ENCODE assay signal across 21 cellular contexts in the genomic region with DNA sequence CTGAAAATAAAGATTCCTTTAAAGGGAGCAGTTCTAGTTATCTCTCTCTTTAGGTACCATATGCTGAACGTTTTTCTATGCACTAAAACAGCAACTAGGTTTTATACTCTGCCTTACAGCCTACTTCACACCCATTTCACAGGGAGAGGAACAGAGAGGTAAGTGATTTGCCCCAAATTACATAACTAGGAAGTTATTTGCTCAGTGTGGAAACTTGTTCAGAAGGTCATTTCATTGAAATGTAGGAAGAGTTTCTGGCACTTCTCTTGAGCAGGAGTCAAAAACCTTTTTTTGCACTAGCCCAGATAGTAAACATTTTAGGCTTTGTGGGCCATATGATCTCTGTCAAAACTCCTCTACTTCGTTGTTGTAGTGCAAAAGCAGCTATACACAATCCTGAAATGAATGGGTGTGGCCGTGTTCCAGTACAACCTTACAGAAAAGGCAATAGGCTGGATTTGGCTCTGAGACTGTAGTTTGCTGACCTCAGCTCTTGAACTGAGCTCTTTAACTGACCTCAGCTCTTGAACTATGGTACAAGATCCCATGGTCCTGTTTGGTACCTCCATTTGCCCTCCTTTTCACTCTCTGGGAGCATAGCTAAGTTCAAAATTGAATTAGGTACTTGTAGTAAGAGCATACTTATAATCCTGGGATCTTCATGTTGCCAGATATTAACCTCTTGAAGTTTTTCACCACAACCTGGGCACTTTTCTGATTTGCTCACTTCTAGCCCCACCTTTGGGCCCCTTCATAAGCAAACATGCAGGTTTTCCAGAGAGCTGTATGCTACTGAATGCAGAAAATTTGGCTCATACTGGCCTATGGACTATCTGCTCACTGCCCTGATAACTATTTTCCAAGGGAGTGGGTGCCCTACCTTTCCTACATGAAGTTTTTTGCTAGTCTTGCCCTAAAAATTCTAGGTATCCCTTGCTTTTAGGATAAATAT. TPM values are rescaled to one million over a fixed set of nuclear protein-coding genes. Genes with fewer than 3 reads are reported as not detected.
"Had no signal": no experiment of that assay in that cellular context is flagged by ENCODE, and none has a peak within 500 bp of the region (broad histone marks: within the 10 kb centered on the region; RNA-seq: fewer than 3 reads in every experiment).

No MANE protein-coding gene starts in this region.

- DNase-seq: heart left ventricle; islet precursor cell; mammary epithelial cell; mesenchymal stem cell; naive thymus-derived CD8-positive, alpha-beta T cell; nucleus accumbens; pancreas; posterior cingulate gyrus; retina; right cardiac atrium; sigmoid colon; small intestine; spleen; stimulated activated CD4-positive, alpha-beta T cell treated with anti-CD3 and anti-CD28 coated beads, Interleukin-4, amount 100 ng/mL, for 24 hours; stimulated activated naive CD4-positive, alpha-beta T cell had no signal

- H3K4me3 ChIP-seq: heart left ventricle, pancreas, prostate gland, sigmoid colon, spleen, suprapubic skin, thoracic aorta, tibial nerve, vagina had no signal

- H3K4me1 ChIP-seq: pancreas, prostate gland, sigmoid colon, spleen, suprapubic skin, tibial nerve, vagina had no signal

- H3K27ac ChIP-seq: heart left ventricle, pancreas, prostate gland, sigmoid colon, spleen, suprapubic skin, thoracic aorta, tibial nerve, vagina had no signal

- H3K36me3 ChIP-seq: heart left ventricle, pancreas, prostate gland, sigmoid colon, spleen, suprapubic skin, thoracic aorta, tibial nerve, vagina had no signal

- H3K9me3 ChIP-seq: heart left ventricle, pancreas, prostate gland, sigmoid colon, spleen, suprapubic skin, thoracic aorta, tibial nerve, vagina had no signal

- H3K27me3 ChIP-seq: heart left ventricle, pancreas, sigmoid colon, spleen, suprapubic skin, tibial nerve, vagina had no signal

- ATAC-seq: heart left ventricle; naive thymus-derived CD8-positive, alpha-beta T cell; pancreas; right cardiac atrium; stimulated activated effector memory CD8-positive, alpha-beta T cell treated with anti-CD3 and anti-CD28 coated beads, Interleukin-12 subunit alpha, Interleukin-12 subunit beta, amount 100 ng/mL, for 72 hours had no signal

RNA-seq across cellular contexts. Expression of a gene that starts 53.3 kb away (rescaled TPM):
- total RNA-seq: naive thymus-derived CD8-positive, alpha-beta T cell had no signal
